8 cellular contexts compared by ENCODE assay signal in the genomic region with DNA sequence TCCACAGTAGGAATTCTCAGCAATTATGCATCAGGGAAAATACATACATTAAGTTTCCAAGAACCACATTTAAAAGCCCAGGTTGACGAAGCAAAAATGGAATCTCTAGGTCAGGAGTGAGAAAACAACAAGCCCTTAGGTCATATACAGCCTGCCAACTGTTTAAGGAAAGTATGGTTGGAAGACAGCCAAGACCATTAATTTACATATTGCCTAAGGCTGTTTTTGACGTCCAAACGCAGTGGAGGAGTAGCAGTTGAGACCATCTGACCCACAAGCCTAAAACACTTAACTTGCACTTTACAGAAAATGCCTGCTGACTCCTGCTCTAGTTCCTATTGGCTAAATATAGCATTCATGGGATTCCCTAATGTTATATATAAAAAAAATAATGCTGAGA.
DNase-seq lines count a peak whose midpoint lies in the region; ATAC-seq, FAIRE-seq and TF ChIP-seq lines count a peak whose summit lies in the region.

No MANE protein-coding gene starts in this region.

- TF ChIP-seq POLR2A in endothelial cell of umbilical vein (IDR thresholded peaks at IDR 0.05; ENCODE audit: low read depth, low read length): no peak
- TF ChIP-seq POLR2A in spleen (IDR thresholded peaks at IDR 0.05): no peak

- peak overlapping the region; percentile 72 for H2AFZ ChIP-seq in endothelial cell of umbilical vein (ENCODE audit: low read depth, low read length)

- DNase-seq in BJ (ENCODE audit: low read depth) (peak; percentile 11), NCI-H2107 (lab: John Stamatoyannopoulos, UW) (peak; percentile 63), endothelial cell of umbilical vein (ENCODE audit: low read depth, low spot score) (peak; percentile 86), T-helper 9 cell (no peak), UCSD-AML1 (lab: John Stamatoyannopoulos, UW; ENCODE audit: unreplicated experiment) (no peak), spleen (no peak)
- no peak for DNase-seq in stimulated activated CD4-positive, alpha-beta T cell treated with anti-CD3 and anti-CD28 coated beads, Interleukin-4, amount 100 ng/mL, for 4 hours

- no peak overlapping the region for H3K9ac ChIP-seq in endothelial cell of umbilical vein (replicated peaks; ENCODE audit: extremely low read depth, insufficient read depth, low read length)

- TF ChIP-seq CTCF in BJ (IDR thresholded peaks at IDR 0.05; ENCODE audit: insufficient read depth, low read depth, low read length) (no peak), endothelial cell of umbilical vein (IDR thresholded peaks at IDR 0.05; ENCODE audit: extremely low read depth in 1 of 2, insufficient read depth in 1 of 2, low read depth in 1 of 2, low read length in 2 of 2) (no peak), spleen (IDR thresholded peaks at IDR 0.05 in 8 of 11, conservative IDR thresholded peaks at IDR 0.05 in 3 of 11) (no peak)

- ATAC-seq in HG02642 (IDR thresholded peaks at IDR 0.05; ENCODE audit: poor library complexity, unreplicated experiment): peak; percentile 69

- dilution Hi-C loops in endothelial cell of umbilical vein (cut with MboI; ENCODE audit: extremely low pct_ligation_motif_present, low sequenced_read_pairs): loop anchor here (25.0 kb wide), 1 partner anchor 239 kb away; no protein-coding TSS in a partner anchor

- no peaks in the 10 kb centered on the region for H3K27me3 ChIP-seq in BJ (ENCODE audit: control insufficient read depth, insufficient read depth, low read length)
- no peaks in the 10 kb centered on the region for H3K27me3 ChIP-seq in endothelial cell of umbilical vein (ENCODE audit: control insufficient read depth in 2 of 2, insufficient read depth in 2 of 2, low read length in 2 of 2)
- peaks cover 0 to 7% (median 0%) of the 10 kb centered on the region in 7 donors for H3K27me3 ChIP-seq in spleen (replicated peaks in 1 of 7)

- H3K36me3 ChIP-seq in BJ (ENCODE audit: control insufficient read depth, insufficient read depth, low read length) (no peaks in the 10 kb centered on the region), endothelial cell of umbilical vein (ENCODE audit: control insufficient read depth in 2 of 2, extremely low read depth in 1 of 2, insufficient read depth in 2 of 2, low read length in 2 of 2) (no peaks in the 10 kb centered on the region), spleen (no peaks in the 10 kb centered on the region)

- H3K27ac ChIP-seq in endothelial cell of umbilical vein (ENCODE audit: insufficient read depth, low read depth, low read length): no peak overlapping the region
- no peak overlapping the region for H3K27ac ChIP-seq in spleen

- H3K4me3 ChIP-seq in BJ (ENCODE audit: low read depth, low read length) (no peak overlapping the region), endothelial cell of umbilical vein (replicated peaks in 1 of 3; ENCODE audit: insufficient read depth in 1 of 3, low read depth in 1 of 3, low read length in 3 of 3) (no peak overlapping the region), spleen (no peak overlapping the region)

- CTCF ChIA-PET in BJ (lab: Yijun Ruan, JAX): no interaction called here
- CTCF ChIA-PET in endothelial cell of umbilical vein (lab: Charles Lee): no interaction called here

- no peaks in the 10 kb centered on the region for H3K79me2 ChIP-seq in endothelial cell of umbilical vein (ENCODE audit: control insufficient read depth, insufficient read depth, low read length)

- no TSS peak for BruUV-seq in endothelial cell of umbilical vein (replicated peaks; lab: Mats Ljungman, UMichigan)

- H3K4me2 ChIP-seq in endothelial cell of umbilical vein (ENCODE audit: insufficient read depth, low read length): no peak overlapping the region

- no peaks in the 10 kb centered on the region for H3K9me3 ChIP-seq in endothelial cell of umbilical vein (replicated peaks; ENCODE audit: control insufficient read depth, insufficient read depth, low read length)
- no peaks in the 10 kb centered on the region for H3K9me3 ChIP-seq in spleen

- POLR2A ChIA-PET in BJ (lab: Charles Lee): no interaction called here
- POLR2A ChIA-PET in endothelial cell of umbilical vein (lab: Charles Lee): no interaction called here

- WGBS in spleen, 5 donors: 5 to 12% (median 9%) methylated on average over 3 of the region's 3 CpGs

- intact Hi-C loops in endothelial cell of umbilical vein (cut with micrococcal nuclease): no loop called here
- intact Hi-C loops in spleen (cut with DNase I; ENCODE audit: low total_unique reads): no loop called here

- FAIRE-seq in endothelial cell of umbilical vein (lab: Jason Lieb, UNC): peak; percentile 75

- peaks cover 6% of the 10 kb centered on the region for H3K4me1 ChIP-seq in endothelial cell of umbilical vein (ENCODE audit: control insufficient read depth, extremely low read depth, insufficient read depth, low read length)
- H3K4me1 ChIP-seq in spleen: no peaks in the 10 kb centered on the region

- no peaks in the 10 kb centered on the region for H3K9me1 ChIP-seq in endothelial cell of umbilical vein (replicated peaks; ENCODE audit: control insufficient read depth, extremely low read depth, insufficient read depth, low read length)

- no peaks in the 10 kb centered on the region for H4K20me1 ChIP-seq in endothelial cell of umbilical vein (replicated peaks; ENCODE audit: control insufficient read depth, extremely low read depth, insufficient read depth, low read length)

TF ChIP-seq in endothelial cell of umbilical vein, 7 proteins besides CTCF, POLR2A, EP300 and RAD21:
- TF ChIP-seq EZH2 (IDR thresholded peaks at IDR 0.05; ENCODE audit: borderline replicate concordance, low read depth, low read length, severe bottlenecking) (no peak), JUN (IDR thresholded peaks at IDR 0.05; ENCODE audit: borderline replicate concordance, insufficient read depth, insufficient read length, low read depth) (no peak), MYC (IDR thresholded peaks at IDR 0.05; ENCODE audit: low read depth, low read length) (no peak)

Comparison
In these comparisons a context has a peak if more than half of its experiments do, and no peak if none do; other contexts are left out.
1. DNase-seq: peak in BJ (single experiment), NCI-H2107 (single experiment) and endothelial cell of umbilical vein (single experiment); none in stimulated activated CD4-positive, alpha-beta T cell treated with anti-CD3 and anti-CD28 coated beads, Interleukin-4, amount 100 ng/mL, for 4 hours (0 of 2), T-helper 9 cell (single experiment), UCSD-AML1 (single experiment) and spleen (single experiment).